8 cellular contexts compared by ENCODE assay signal in the genomic region with DNA sequence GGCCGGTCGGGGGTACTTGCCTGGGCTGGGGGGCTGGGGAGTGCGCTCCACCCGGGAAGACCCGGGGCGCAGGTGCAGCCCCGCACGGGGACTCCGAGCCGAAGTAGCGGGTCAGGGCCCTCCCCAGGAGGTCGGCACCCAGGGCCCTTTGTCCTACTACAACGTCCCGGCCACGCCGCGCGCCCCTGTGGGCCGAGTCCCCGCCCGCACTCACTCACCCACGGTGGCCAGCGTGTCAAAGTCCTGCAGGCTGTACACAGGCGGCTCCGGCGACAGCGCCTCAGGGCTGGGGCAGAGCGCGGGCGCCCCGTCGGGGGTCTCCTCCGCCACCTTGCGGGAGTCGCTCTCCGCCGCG. TPM values are rescaled to one million over a fixed set of nuclear protein-coding genes. Genes with fewer than 3 reads are reported as not detected.
DNase-seq lines count a peak whose midpoint lies in the region; ATAC-seq, FAIRE-seq and TF ChIP-seq lines count a peak whose summit lies in the region.

No MANE protein-coding gene starts in this region.

- H3K27ac Mint-ChIP-seq in astrocyte (ENCODE audit: unreplicated experiment) = no peak overlapping the region

- H3K4me1 ChIP-seq in BLaER1 (peaks cover 49% of the 10 kb centered on the region), astrocyte (ENCODE audit: insufficient read depth, low read length) (peaks cover 4% of the 10 kb centered on the region), lower lobe of right lung (no peaks in the 10 kb centered on the region), tibial artery (peaks cover 0 to 14% (median 2%) of the 10 kb centered on the region in 4 donors)

- H3K4me2 ChIP-seq in BLaER1 (peak overlapping the region; percentile 89), astrocyte (ENCODE audit: low read length) (peak overlapping the region; percentile 85)

- H3K4me3 ChIP-seq in BLaER1 (peak overlapping the region; percentile 100), astrocyte (ENCODE audit: insufficient read depth, low read depth, low read length) (peak overlapping the region; percentile 57), lower lobe of right lung (peak overlapping the region; percentile 66), tibial artery (peak overlapping the region; percentile 73 to 89)

- no peaks in the 10 kb centered on the region for H3K27me3 ChIP-seq in BLaER1
- no peaks in the 10 kb centered on the region for H3K27me3 ChIP-seq in astrocyte (ENCODE audit: insufficient read depth, low read length)
- no peaks in the 10 kb centered on the region for H3K27me3 ChIP-seq in lower lobe of right lung (ENCODE audit: low read depth)
- no peaks in the 10 kb centered on the region for H3K27me3 ChIP-seq in tibial artery

- ATAC-seq in GM19397 (IDR thresholded peaks at IDR 0.05; ENCODE audit: unreplicated experiment) = peak; percentile 26
- peak; percentile 13 for ATAC-seq in HG03457 (IDR thresholded peaks at IDR 0.05; ENCODE audit: unreplicated experiment)
- ATAC-seq in lower lobe of right lung = peak; percentile 51 to 57

- no peak overlapping the region for H3K4me3 Mint-ChIP-seq in astrocyte (ENCODE audit: unreplicated experiment)

- H4K20me1 ChIP-seq in BLaER1 (peaks cover 48% of the 10 kb centered on the region), astrocyte (ENCODE audit: insufficient read depth, low read length) (peaks cover 11% of the 10 kb centered on the region)

- intact Hi-C loops in lower lobe of right lung (cut with DNase I) = no loop called here
- intact Hi-C loops in tibial artery (cut with DNase I; ENCODE audit: low total_unique reads) = no loop called here

- FAIRE-seq in astrocyte (lab: Jason Lieb, UNC) = no peak

- H3K4me1 Mint-ChIP-seq in astrocyte (ENCODE audit: low read depth, unreplicated experiment) = no peaks in the 10 kb centered on the region

- no peaks in the 10 kb centered on the region for H3K27me3 Mint-ChIP-seq in astrocyte (ENCODE audit: low read depth, unreplicated experiment)

- no peaks in the 10 kb centered on the region for H3K36me3 Mint-ChIP-seq in astrocyte (ENCODE audit: low read depth, unreplicated experiment)

- peak overlapping the region; percentile 99 for H3K9ac ChIP-seq in BLaER1
- H3K9ac ChIP-seq in astrocyte (ENCODE audit: low read length) = peak overlapping the region; percentile 67

- no peak overlapping the region for H2AFZ ChIP-seq in astrocyte (ENCODE audit: low read depth, low read length)

- H3K9me3 ChIP-seq in BLaER1 (no peaks in the 10 kb centered on the region), astrocyte (ENCODE audit: insufficient read depth, low read depth, low read length) (no peaks in the 10 kb centered on the region), lower lobe of right lung (no peaks in the 10 kb centered on the region), tibial artery (no peaks in the 10 kb centered on the region)

- H3K79me2 ChIP-seq in astrocyte (ENCODE audit: insufficient read depth, low read length) = peaks cover 14% of the 10 kb centered on the region

- TF ChIP-seq CTCF in astrocyte (IDR thresholded peaks at IDR 0.05; ENCODE audit: insufficient read depth, low read depth, low read length) (no peak), lower lobe of right lung (IDR thresholded peaks at IDR 0.05) (no peak), tibial artery (IDR thresholded peaks at IDR 0.05) (no peak)

- no peaks in the 10 kb centered on the region for H3K9me3 Mint-ChIP-seq in astrocyte (ENCODE audit: unreplicated experiment)

- H3K36me3 ChIP-seq in BLaER1 (peaks cover 28% of the 10 kb centered on the region), astrocyte (ENCODE audit: insufficient read depth, low read length) (no peaks in the 10 kb centered on the region), lower lobe of right lung (no peaks in the 10 kb centered on the region), tibial artery (no peaks in the 10 kb centered on the region)

- peak overlapping the region; percentile 99 for H3K27ac ChIP-seq in BLaER1
- no peak overlapping the region for H3K27ac ChIP-seq in astrocyte (ENCODE audit: low read depth, low read length)
- peak overlapping the region; percentile 77 for H3K27ac ChIP-seq in lower lobe of right lung
- H3K27ac ChIP-seq in tibial artery = peak overlapping the region; percentile 70 to 73

- no peak for DNase-seq in astrocyte (ENCODE audit: low read depth)
- peak; percentile 48 for DNase-seq in lower lobe of right lung
- no peak for DNase-seq in tibial artery
- no peak for DNase-seq in NCI-H1694 (lab: John Stamatoyannopoulos, UW)
- DNase-seq in mucosa of gallbladder (ENCODE audit: low spot score) = no peak

RNA-seq across cellular contexts. Expression of a gene that starts 0.6 kb away (rescaled TPM):
- total RNA-seq in astrocyte = 19.8 and 27.3 TPM in 2 replicates
- total RNA-seq in lower lobe of right lung = 27.3 TPM
- total RNA-seq in mucosa of gallbladder = 15.2 TPM
